ENCODE assay signal across 22 cellular contexts in genomic region chr4:7793186-7793585, GRCh38.
DNase-seq lines count a peak whose midpoint lies in the region; ATAC-seq, FAIRE-seq and TF ChIP-seq lines count a peak whose summit lies in the region.
"Had no signal": no experiment of that assay in that cellular context is flagged by ENCODE, and none has a peak within 500 bp of the region (broad histone marks: within the 10 kb centered on the region; RNA-seq: fewer than 3 reads in every experiment).

No MANE protein-coding gene starts in this region.

- H2AFZ ChIP-seq in HepG2 (ENCODE audit: low read length) (no peak overlapping the region), K562 (ENCODE audit: low read depth, low read length) (no peak overlapping the region)

- intact Hi-C loops in HepG2 (cut with micrococcal nuclease; ENCODE audit: unreplicated experiment) (no loop called here), right lobe of liver (cut with DNase I) (loop anchor here in 1 of 2 donors (10.0 kb wide), 1 partner anchor 598 kb away; the partner anchor contains the start of gene SORCS2), K562 (cut with micrococcal nuclease) (no loop called here), upper lobe of right lung (cut with DNase I) (no loop called here), esophagus muscularis mucosa (cut with DNase I) (no loop called here)

- no peak for FAIRE-seq in HepG2 (lab: Jason Lieb, UNC)
- no peak for FAIRE-seq in K562 (lab: Jason Lieb, UNC)
- FAIRE-seq: A204.1 had no signal

- CTCF ChIA-PET in HepG2 (lab: Yijun Ruan, JAX; ENCODE audit: low intra/inter-chr PET ratio, low total read pairs) (no interaction called here), K562 (lab: Yijun Ruan, JAX; ENCODE audit: low intra/inter-chr PET ratio) (no interaction called here)

- TF ChIP-seq POLR2A in HepG2 (IDR thresholded peaks at IDR 0.05; ENCODE audit: insufficient read depth in 1 of 2, low read depth in 2 of 2, low read length in 2 of 2) (no peak), right lobe of liver (IDR thresholded peaks at IDR 0.05) (no peak), K562 (conservative IDR thresholded peaks at IDR 0.05) (no peak), esophagus muscularis mucosa (IDR thresholded peaks at IDR 0.05; ENCODE audit: low read depth) (no peak)

- no peak overlapping the region for H3K4me3 ChIP-seq in HepG2 (replicated peaks in 1 of 3; ENCODE audit: insufficient read depth in 1 of 3, low read depth in 2 of 3, low read length in 3 of 3)
- H3K4me3 ChIP-seq in right lobe of liver = no peak overlapping the region
- H3K4me3 ChIP-seq in K562 = no peak overlapping the region
- H3K4me3 ChIP-seq in upper lobe of right lung = no peak overlapping the region
- no peak overlapping the region for H3K4me3 ChIP-seq in esophagus muscularis mucosa
- H3K4me3 ChIP-seq: MG63 had no signal

- no peaks in the 10 kb centered on the region for H3K27me3 Mint-ChIP-seq in progenitor cell of endocrine pancreas
- H3K27me3 Mint-ChIP-seq: CD4-positive, CD25-positive, alpha-beta regulatory T cell had no signal

- no peak for TF ChIP-seq CTCF in HepG2 (CRISPR knock-in tag; IDR thresholded peaks at IDR 0.05)
- TF ChIP-seq CTCF in right lobe of liver (IDR thresholded peaks at IDR 0.05) = no peak
- no peak for TF ChIP-seq CTCF in K562 (IDR thresholded peaks at IDR 0.05 in 2 of 3, conservative IDR thresholded peaks at IDR 0.05 in 1 of 3; ENCODE audit: insufficient read depth in 2 of 3, low read depth in 1 of 3, low read length in 3 of 3)
- TF ChIP-seq CTCF in upper lobe of right lung (IDR thresholded peaks at IDR 0.05) = no peak
- TF ChIP-seq CTCF in esophagus muscularis mucosa (IDR thresholded peaks at IDR 0.05) = no peak
- TF ChIP-seq CTCF in progenitor cell of endocrine pancreas (IDR thresholded peaks at IDR 0.05; ENCODE audit: unreplicated experiment) = no peak

- DNase-seq in HepG2 (ENCODE audit: low spot score) = no peak
- DNase-seq in right lobe of liver = no peak
- peak; percentile 51 for DNase-seq in MV-4-11 (lab: John Stamatoyannopoulos, UW)
- no peak for DNase-seq in K562 (ENCODE audit: extremely low read depth in 1 of 4, low spot score in 3 of 4)
- DNase-seq in upper lobe of right lung = peak; percentile 2
- no peak for DNase-seq in esophagus muscularis mucosa (ENCODE audit: extremely low spot score)
- no peak for DNase-seq in progenitor cell of endocrine pancreas (ENCODE audit: low spot score, unreplicated experiment)
- DNase-seq: CD4-positive, CD25-positive, alpha-beta regulatory T cell; DMS79; H7; MG63; NCI-H1092 treated with DMSO at 0.1 percent for 48 hours; NCI-H1436 treated with DMSO at 0.1 percent for 48 hours; NCI-H1930; NCI-H2227 treated with DMSO at 0.1 percent for 48 hours; NCI-H510A treated with DMSO at 0.1 percent for 48 hours; NCI-H748 treated with DMSO at 0.1 percent for 48 hours; NK-92 treated with Interleukin-12 subunit alpha and Interleukin-12 subunit beta, amount 100 ng/mL, for 24 hours had no signal

- H3K9me3 ChIP-seq in HepG2 (ENCODE audit: low read length) (no peaks in the 10 kb centered on the region), right lobe of liver (no peaks in the 10 kb centered on the region), K562 (replicated peaks; ENCODE audit: control insufficient read depth, insufficient read depth, low read depth, low read length) (no peaks in the 10 kb centered on the region), upper lobe of right lung (no peaks in the 10 kb centered on the region), esophagus muscularis mucosa (no peaks in the 10 kb centered on the region)
- H3K9me3 ChIP-seq: MG63 had no signal

- no peaks in the 10 kb centered on the region for H4K20me1 ChIP-seq in HepG2 (ENCODE audit: insufficient read depth, low read length)
- H4K20me1 ChIP-seq in K562 (replicated peaks; ENCODE audit: control insufficient read depth, insufficient read depth, low read length) = no peaks in the 10 kb centered on the region; the same call in 1 of the 2 replicates

- H3K9me3 Mint-ChIP-seq in progenitor cell of endocrine pancreas (ENCODE audit: low read depth) = no peaks in the 10 kb centered on the region
- H3K9me3 Mint-ChIP-seq: CD4-positive, CD25-positive, alpha-beta regulatory T cell had no signal

- TF ChIP-seq EP300 in HepG2 (IDR thresholded peaks at IDR 0.05; ENCODE audit: low read depth in 2 of 2, low read length in 2 of 2) (no peak), HepG2 (CRISPR knock-in tag; IDR thresholded peaks at IDR 0.05; ENCODE audit: borderline replicate concordance) (no peak), K562 (IDR thresholded peaks at IDR 0.05; ENCODE audit: low read length) (no peak), esophagus muscularis mucosa (IDR thresholded peaks at IDR 0.05) (no peak)

- no peak overlapping the region for H3K27ac ChIP-seq in HepG2 (ENCODE audit: extremely low read length, insufficient read depth, low read length)
- H3K27ac ChIP-seq in right lobe of liver = no peak overlapping the region
- H3K27ac ChIP-seq in K562 (ENCODE audit: extremely low read depth, low read depth, low read length) = no peak overlapping the region
- H3K27ac ChIP-seq in upper lobe of right lung = no peak overlapping the region
- no peak overlapping the region for H3K27ac ChIP-seq in esophagus muscularis mucosa (replicated peaks in 1 of 4)

- H3K79me2 ChIP-seq in HepG2 (ENCODE audit: insufficient read depth, low read length) = no peaks in the 10 kb centered on the region
- no peaks in the 10 kb centered on the region for H3K79me2 ChIP-seq in K562 (ENCODE audit: control insufficient read depth, insufficient read depth, low read length)

- H3K9me1 ChIP-seq in K562 (ENCODE audit: control insufficient read depth, insufficient read depth, low read length) = no peaks in the 10 kb centered on the region

- no peaks in the 10 kb centered on the region for H3K4me1 Mint-ChIP-seq in progenitor cell of endocrine pancreas (ENCODE audit: low read depth)

- peaks cover 0 to 22% of the 10 kb centered on the region in 2 experiments; a peak in 3 of 5 replicates for H3K36me3 ChIP-seq in HepG2 (replicated peaks in 1 of 2; ENCODE audit: control insufficient read depth in 1 of 2, insufficient read depth in 2 of 2, low read length in 2 of 2)
- no peaks in the 10 kb centered on the region for H3K36me3 ChIP-seq in right lobe of liver
- H3K36me3 ChIP-seq in K562 (ENCODE audit: control insufficient read depth, insufficient read depth, low read length) = no peaks in the 10 kb centered on the region
- H3K36me3 ChIP-seq in upper lobe of right lung = peaks cover 24% of the 10 kb centered on the region
- H3K36me3 ChIP-seq in esophagus muscularis mucosa = peaks cover 0 to 67% (median 24%) of the 10 kb centered on the region in 4 donors

- no peak overlapping the region for H3K27ac Mint-ChIP-seq in progenitor cell of endocrine pancreas
- H3K27ac Mint-ChIP-seq: B cell; CD4-positive, CD25-positive, alpha-beta regulatory T cell had no signal

- peaks cover 12% of the 10 kb centered on the region for H3K36me3 Mint-ChIP-seq in progenitor cell of endocrine pancreas (ENCODE audit: insufficient read depth)

- ATAC-seq in HepG2 (no peak), right lobe of liver (no peak), K562 (no peak), upper lobe of right lung (no peak)
- no peak for ATAC-seq in activated CD4-positive, CD25-positive, alpha-beta regulatory T cell treated with anti-CD3 and anti-CD28 coated beads, Interleukin-2, amount 50 U/mL, for 24 hours
- ATAC-seq: Panc1 had no signal

- WGBS in HepG2 (ENCODE audit: low lambda C conversion rate) = 94% methylated on average over 10 of the region's 10 CpGs
- 73% methylated on average over 10 of the region's 10 CpGs for WGBS in right lobe of liver (ENCODE audit: insufficient coverage, low coverage, low lambda C conversion rate, missing lambda C conversion rate)
- 5% methylated on average over 10 of the region's 10 CpGs for WGBS in K562 (ENCODE audit: insufficient coverage, low coverage, missing lambda C conversion rate)
- 83% methylated on average over 10 of the region's 10 CpGs for WGBS in esophagus muscularis mucosa

- POLR2A ChIA-PET in HepG2 (lab: Yijun Ruan, JAX) = no interaction called here
- POLR2A ChIA-PET in K562 (lab: Yijun Ruan, JAX) = no interaction called here

- no peak for TF ChIP-seq RAD21 in HepG2 (CRISPR knock-in tag; IDR thresholded peaks at IDR 0.05)
- TF ChIP-seq RAD21 in K562 (CRISPR knock-in tag; conservative IDR thresholded peaks at IDR 0.05 in 1 of 2, IDR thresholded peaks at IDR 0.05 in 1 of 2) = no peak

- H3K4me3 Mint-ChIP-seq in progenitor cell of endocrine pancreas (ENCODE audit: low read depth) = no peak overlapping the region

- H3K4me1 ChIP-seq in HepG2 (ENCODE audit: insufficient read depth, low read length) (no peaks in the 10 kb centered on the region), right lobe of liver (no peaks in the 10 kb centered on the region), K562 (replicated peaks in 1 of 2; ENCODE audit: control insufficient read depth in 2 of 2, insufficient read depth in 2 of 2, low read length in 2 of 2) (no peaks in the 10 kb centered on the region), upper lobe of right lung (peaks cover 3% of the 10 kb centered on the region), esophagus muscularis mucosa (peaks cover 26 to 36% (median 33%) of the 10 kb centered on the region in 4 donors)

- H3K4me2 ChIP-seq in HepG2 (ENCODE audit: low read depth, low read length) (no peak overlapping the region), K562 (ENCODE audit: insufficient read depth, low read length) (no peak overlapping the region)

- no peak overlapping the region for H3K9ac ChIP-seq in HepG2 (ENCODE audit: insufficient read depth, low read depth, low read length)
- no peak overlapping the region for H3K9ac ChIP-seq in K562 (ENCODE audit: insufficient read depth in 1 of 2, low read depth in 2 of 2, low read length in 2 of 2)

- H3K27me3 ChIP-seq in HepG2 (ENCODE audit: control insufficient read depth in 1 of 2, insufficient read depth in 2 of 2, low read length in 2 of 2) (no peaks in the 10 kb centered on the region), right lobe of liver (no peaks in the 10 kb centered on the region), K562 (ENCODE audit: control insufficient read depth in 2 of 2, insufficient read depth in 2 of 2, low read length in 2 of 2) (peaks cover 19 to 22% of the 10 kb centered on the region in 2 experiments; a peak in 4 of 5 replicates), upper lobe of right lung (no peaks in the 10 kb centered on the region), esophagus muscularis mucosa (no peaks in the 10 kb centered on the region)
- H3K27me3 ChIP-seq: MG63 had no signal

- BruUV-seq in HepG2 (replicated peaks; lab: Mats Ljungman, UMichigan) = no TSS peak
- no TSS peak for BruUV-seq in K562 (replicated peaks; lab: Mats Ljungman, UMichigan)

- in situ Hi-C loops in HepG2 (cut with HindIII; ENCODE audit: extremely low pct_ligation_motif_present, low pct_unique_long_range_greater_than_20kb) = no loop called here
- in situ Hi-C loops in K562 (cut with MboI) = no loop called here

TF ChIP-seq in HepG2, 621 proteins besides CTCF, POLR2A, EP300 and RAD21 (continues in another document):
- no peak for TF ChIP-seq ZNF24 (IDR thresholded peaks at IDR 0.05)

Comparison
In these comparisons a context has a peak if more than half of its experiments do, and no peak if none do; other contexts are left out.
1. DNase-seq: peak in MV-4-11 (single experiment) and upper lobe of right lung (single experiment); none in HepG2 (single experiment), right lobe of liver (0 of 3), K562 (0 of 4), esophagus muscularis mucosa (single experiment) and progenitor cell of endocrine pancreas (single experiment).